In genomic region chr19:42426643-42427042, GRCh38 we compare ENCODE assay signal across 21 cellular contexts. TPM values are rescaled to one million over a fixed set of nuclear protein-coding genes. Genes with fewer than 3 reads are reported as not detected.
"Had no signal": no experiment of that assay in that cellular context is flagged by ENCODE, and none has a peak within 500 bp of the region (broad histone marks: within the 10 kb centered on the region; RNA-seq: fewer than 3 reads in every experiment).

No MANE protein-coding gene starts in this region.

- H3K36me3 ChIP-seq: colonic mucosa, prostate gland, thoracic aorta had no signal

- H3K4me3 Mint-ChIP-seq: activated B cell treated with CpG ODN at 0.5 μM for 24 hours; activated CD4-positive, alpha-beta T cell treated with anti-CD3 and anti-CD28 coated beads, Interleukin-2, amount 10 ng/mL, durations not matched to agents 24 days and 14 days; activated CD8-positive, alpha-beta T cell treated with anti-CD3 and anti-CD28 coated beads, Interleukin-2, amount 10 ng/mL, durations not matched to agents 7 days and 5 days; activated naive CD8-positive, alpha-beta T cell; stimulated activated naive CD8-positive, alpha-beta T cell treated with anti-CD3 and anti-CD28 coated beads, Interleukin-15, amount 100 ng/mL, for 72 hours had no signal

- H3K9me3 ChIP-seq: colonic mucosa, prostate gland, thoracic aorta had no signal

- DNase-seq: activated B cell treated with CpG ODN at 0.5 μM for 24 hours; activated CD4-positive, alpha-beta T cell treated with anti-CD3 and anti-CD28 coated beads, Interleukin-2, amount 10 ng/mL, durations not matched to agents 24 days and 14 days; activated CD8-positive, alpha-beta memory T cell treated with anti-CD3 and anti-CD28 coated beads, Interleukin-2, amount 50 U/mL, for 4 hours; activated CD8-positive, alpha-beta T cell treated with anti-CD3 and anti-CD28 coated beads, Interleukin-2, amount 10 ng/mL, durations not matched to agents 7 days and 5 days; activated gamma-delta T cell treated with Interleukin-2 at 50 U/mL for 16 hours; amniotic stem cell; colonic mucosa; left ventricle myocardium superior; natural killer cell; right cardiac atrium; stimulated activated naive CD8-positive, alpha-beta T cell treated with anti-CD3 and anti-CD28 coated beads, Interleukin-15, amount 100 ng/mL, for 72 hours had no signal

- ATAC-seq: activated CD8-positive, alpha-beta T cell treated with anti-CD3 and anti-CD28 coated beads, Interleukin-2, amount 10 ng/mL, durations not matched to agents 7 days and 5 days; left ventricle myocardium superior; natural killer cell; right cardiac atrium; stimulated activated naive CD8-positive, alpha-beta T cell treated with anti-CD3 and anti-CD28 coated beads, Interleukin-15, amount 100 ng/mL, for 72 hours had no signal

- H3K4me1 ChIP-seq: prostate gland had no signal

- H3K27ac Mint-ChIP-seq: activated B cell treated with CpG ODN at 0.5 μM for 24 hours; activated CD4-positive, alpha-beta T cell treated with anti-CD3 and anti-CD28 coated beads, Interleukin-2, amount 10 ng/mL, durations not matched to agents 24 days and 14 days; activated CD8-positive, alpha-beta T cell treated with anti-CD3 and anti-CD28 coated beads, Interleukin-2, amount 10 ng/mL, durations not matched to agents 7 days and 5 days; activated naive CD8-positive, alpha-beta T cell; natural killer cell; stimulated activated naive CD8-positive, alpha-beta T cell treated with anti-CD3 and anti-CD28 coated beads, Interleukin-15, amount 100 ng/mL, for 72 hours had no signal

- H3K4me3 ChIP-seq: colonic mucosa, prostate gland, thoracic aorta had no signal

- H3K27me3 Mint-ChIP-seq: activated B cell treated with CpG ODN at 0.5 μM for 24 hours; activated CD4-positive, alpha-beta T cell treated with anti-CD3 and anti-CD28 coated beads, Interleukin-2, amount 10 ng/mL, durations not matched to agents 24 days and 14 days; activated naive CD8-positive, alpha-beta T cell; stimulated activated naive CD8-positive, alpha-beta T cell treated with anti-CD3 and anti-CD28 coated beads, Interleukin-15, amount 100 ng/mL, for 72 hours had no signal

- H3K36me3 Mint-ChIP-seq: activated naive CD8-positive, alpha-beta T cell; natural killer cell had no signal

- H3K9me3 Mint-ChIP-seq: activated B cell treated with CpG ODN at 0.5 μM for 24 hours; activated CD4-positive, alpha-beta T cell treated with anti-CD3 and anti-CD28 coated beads, Interleukin-2, amount 10 ng/mL, durations not matched to agents 24 days and 14 days; natural killer cell; stimulated activated naive CD8-positive, alpha-beta T cell treated with anti-CD3 and anti-CD28 coated beads, Interleukin-15, amount 100 ng/mL, for 72 hours had no signal

- H3K27ac ChIP-seq: colonic mucosa, prostate gland, thoracic aorta had no signal

RNA-seq across cellular contexts. Expression of gene CXCL17, which starts 16.1 kb away (rescaled TPM):
- total RNA-seq: activated B cell treated with CpG ODN at 0.5 μM for 24 hours; activated CD4-positive, alpha-beta T cell treated with anti-CD3 and anti-CD28 coated beads, Interleukin-2, amount 10 ng/mL, durations not matched to agents 24 days and 14 days; activated CD8-positive, alpha-beta T cell treated with anti-CD3 and anti-CD28 coated beads, Interleukin-2, amount 10 ng/mL, durations not matched to agents 7 days and 5 days; cardiac septum; colonic mucosa; fibroblast of villous mesenchyme; glomerular endothelial cell; kidney epithelial cell; left ventricle myocardium superior; natural killer cell; omental fat pad; right cardiac atrium; T-helper 2 cell treated with Interferon-gamma antibody and Interleukin-4, amounts not matched to agents 100 ng/mL and 5 ng/mL, for 36 hours had no signal

RNA-seq across cellular contexts. Expression of gene CNFN, which starts 36.5 kb away (rescaled TPM):
- total RNA-seq: activated CD4-positive, alpha-beta T cell treated with anti-CD3 and anti-CD28 coated beads, Interleukin-2, amount 10 ng/mL, durations not matched to agents 24 days and 14 days; activated CD8-positive, alpha-beta T cell treated with anti-CD3 and anti-CD28 coated beads, Interleukin-2, amount 10 ng/mL, durations not matched to agents 7 days and 5 days; fibroblast of villous mesenchyme; glomerular endothelial cell; kidney epithelial cell; omental fat pad; thoracic aorta; urinary bladder had no signal
